In the genomic region with DNA sequence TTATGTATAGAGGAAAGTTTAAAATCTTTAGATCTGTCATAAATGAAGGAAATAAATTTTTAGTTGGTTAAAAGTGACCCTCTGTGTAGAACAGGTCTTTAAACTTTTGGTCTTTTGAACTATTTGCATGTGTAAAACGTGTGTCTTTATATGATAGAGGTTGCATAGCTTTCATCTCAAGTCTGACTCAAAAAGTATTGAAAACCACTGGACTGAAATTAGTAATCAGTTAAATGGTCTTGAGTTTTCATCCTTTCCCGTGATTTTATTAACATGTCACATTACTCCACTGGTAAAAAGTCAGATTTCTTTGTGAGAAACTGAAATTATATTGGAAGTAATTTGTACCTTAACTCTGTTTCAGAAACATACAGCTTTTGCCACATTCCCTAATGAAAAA, we compare ENCODE assay signal across 9 cellular contexts. TPM values are rescaled to one million over a fixed set of nuclear protein-coding genes. Genes with fewer than 3 reads are reported as not detected.
DNase-seq lines count a peak whose midpoint lies in the region; ATAC-seq and TF ChIP-seq lines count a peak whose summit lies in the region.
"Had no signal": no experiment of that assay in that cellular context is flagged by ENCODE, and none has a peak within 500 bp of the region (broad histone marks: within the 10 kb centered on the region; RNA-seq: fewer than 3 reads in every experiment).

No MANE protein-coding gene starts in this region.

- H3K27me3 ChIP-seq in BLaER1 (no peaks in the 10 kb centered on the region), ascending aorta (no peaks in the 10 kb centered on the region), muscle layer of duodenum (ENCODE audit: low read depth, low read length) (no peaks in the 10 kb centered on the region)

- ATAC-seq in HG02870 (IDR thresholded peaks at IDR 0.05; ENCODE audit: unreplicated experiment) (peak; percentile 40), HG02759 (IDR thresholded peaks at IDR 0.05; ENCODE audit: unreplicated experiment) (no peak), omental fat pad (ENCODE audit: low FRiP score) (no peak), HG03159 (IDR thresholded peaks at IDR 0.05; ENCODE audit: unreplicated experiment) (no peak)

- no peak for DNase-seq in ascending aorta (ENCODE audit: low spot score in 2 of 2)
- no peak for DNase-seq in omental fat pad (ENCODE audit: low spot score)
- no peak for DNase-seq in NCI-H1930 (lab: John Stamatoyannopoulos, UW)
- DNase-seq: NCI-H2227 treated with DMSO at 0.1 percent for 48 hours had no signal

- H3K36me3 ChIP-seq in BLaER1 (peaks cover 41% of the 10 kb centered on the region), ascending aorta (peaks cover 0 to 12% of the 10 kb centered on the region in 2 donors), muscle layer of duodenum (ENCODE audit: control insufficient read depth in 1 of 2, insufficient read depth in 2 of 2, low read length in 2 of 2) (peaks cover 0 to 4% of the 10 kb centered on the region in 2 donors)

- H3K27ac ChIP-seq in BLaER1 (no peak overlapping the region), ascending aorta (no peak overlapping the region), muscle layer of duodenum (ENCODE audit: low read length) (no peak overlapping the region)

- H3K9ac ChIP-seq in BLaER1 = peak overlapping the region; percentile 94; the same call in 1 of the 2 replicates

- H3K4me3 ChIP-seq in BLaER1 (peak overlapping the region; percentile 97; the same call in 1 of the 2 replicates), ascending aorta (peak overlapping the region; percentile 87 to 89), muscle layer of duodenum (ENCODE audit: low read depth in 1 of 2, low read length in 2 of 2) (peak overlapping the region; percentile 87 to 94)

- peaks cover 56% of the 10 kb centered on the region for H4K20me1 ChIP-seq in BLaER1

- H3K9me3 ChIP-seq in BLaER1 (no peaks in the 10 kb centered on the region), ascending aorta (no peaks in the 10 kb centered on the region), muscle layer of duodenum (ENCODE audit: control insufficient read depth in 1 of 2, low read length in 2 of 2) (no peaks in the 10 kb centered on the region)

- H3K4me1 ChIP-seq in BLaER1 (peaks cover 28% of the 10 kb centered on the region), ascending aorta (peaks cover 0 to 26% of the 10 kb centered on the region in 2 donors), muscle layer of duodenum (ENCODE audit: control insufficient read depth in 1 of 2, insufficient read depth in 2 of 2, low read length in 2 of 2) (peaks cover 15 to 19% of the 10 kb centered on the region in 2 donors)

- H3K4me2 ChIP-seq in BLaER1 = peak overlapping the region; percentile 84

- intact Hi-C loops in ascending aorta (cut with DNase I) = loop anchor here (5.0 kb wide), 1 partner anchor 35 kb away; no protein-coding TSS in a partner anchor

- TF ChIP-seq CTCF in ascending aorta (IDR thresholded peaks at IDR 0.05) (no peak), omental fat pad (IDR thresholded peaks at IDR 0.05) (no peak)

RNA-seq across cellular contexts. Expression of gene RNPC3, which starts 1.8 kb away (rescaled TPM):
- total RNA-seq in ascending aorta (3.9 TPM), omental fat pad (10 to 100 TPM; 23.7 to 44.0 (median 29.3) TPM)

RNA-seq across cellular contexts. Expression of gene AMY2B, which starts 44.1 kb away (rescaled TPM):
- total RNA-seq in ascending aorta (10.7 TPM), omental fat pad (10 to 100 TPM; 18.8 to 51.1 (median 26.7) TPM)
